In genomic region chr17:59513934-59514841, GRCh38 we compare ENCODE assay signal across 9 cellular contexts. TPM values are rescaled to one million over a fixed set of nuclear protein-coding genes. Genes with fewer than 3 reads are reported as not detected.
DNase-seq lines count a peak whose midpoint lies in the region; ATAC-seq, FAIRE-seq and TF ChIP-seq lines count a peak whose summit lies in the region.
"Had no signal": no experiment of that assay in that cellular context is flagged by ENCODE, and none has a peak within 500 bp of the region (broad histone marks: within the 10 kb centered on the region; RNA-seq: fewer than 3 reads in every experiment).

No MANE protein-coding gene starts in this region.

- FAIRE-seq in bronchial epithelial cell (lab: Jason Lieb, UNC) = no peak

- DNase-seq in H4 (ENCODE audit: low spot score) (peak; percentile 88), NCI-H345 treated with DMSO at 0.1 percent for 48 hours (lab: John Stamatoyannopoulos, UW; ENCODE audit: unreplicated experiment) (peak; percentile 96), bronchial epithelial cell (ENCODE audit: low read depth) (peak; percentile 56), lower lobe of right lung (peak; percentile 94), UCSD-AML1 (lab: John Stamatoyannopoulos, UW; ENCODE audit: unreplicated experiment) (no peak)
- no peak for DNase-seq in activated CD8-positive, alpha-beta memory T cell treated with anti-CD3 and anti-CD28 coated beads, Interleukin-2, amount 10 ng/mL, durations not matched to agents 7 days and 5 days

- H3K9me3 Mint-ChIP-seq in activated CD8-positive, alpha-beta memory T cell treated with anti-CD3 and anti-CD28 coated beads, Interleukin-2, amount 10 ng/mL, durations not matched to agents 7 days and 5 days (ENCODE audit: low read depth) = no peaks in the 10 kb centered on the region
- H3K9me3 Mint-ChIP-seq: activated naive CD4-positive, alpha-beta T cell treated with anti-CD3 and anti-CD28 coated beads, Interleukin-2, amount 50 U/mL, for 24 hours had no signal

- H3K4me3 ChIP-seq in bronchial epithelial cell (ENCODE audit: low read depth, low read length) = no peak overlapping the region
- no peak overlapping the region for H3K4me3 ChIP-seq in lower lobe of right lung

- intact Hi-C loops in lower lobe of right lung (cut with DNase I) = no loop called here

- no peak overlapping the region for H3K4me3 Mint-ChIP-seq in activated CD8-positive, alpha-beta memory T cell treated with anti-CD3 and anti-CD28 coated beads, Interleukin-2, amount 10 ng/mL, durations not matched to agents 7 days and 5 days
- H3K4me3 Mint-ChIP-seq: activated naive CD4-positive, alpha-beta T cell treated with anti-CD3 and anti-CD28 coated beads, Interleukin-2, amount 50 U/mL, for 24 hours had no signal

- peaks cover 20% of the 10 kb centered on the region for H3K4me1 ChIP-seq in lower lobe of right lung

- no peaks in the 10 kb centered on the region for H3K9me3 ChIP-seq in lower lobe of right lung

- no peaks in the 10 kb centered on the region for H3K4me1 Mint-ChIP-seq in activated CD8-positive, alpha-beta memory T cell treated with anti-CD3 and anti-CD28 coated beads, Interleukin-2, amount 10 ng/mL, durations not matched to agents 7 days and 5 days
- H3K4me1 Mint-ChIP-seq: activated naive CD4-positive, alpha-beta T cell treated with anti-CD3 and anti-CD28 coated beads, Interleukin-2, amount 50 U/mL, for 24 hours had no signal

- ATAC-seq in lower lobe of right lung (peak; percentile 89 to 91), GM18511 (IDR thresholded peaks at IDR 0.05; ENCODE audit: unreplicated experiment) (no peak), HG03354 (IDR thresholded peaks at IDR 0.05; ENCODE audit: poor library complexity, severe bottlenecking, unreplicated experiment) (no peak)
- no peak for ATAC-seq in activated CD8-positive, alpha-beta memory T cell treated with anti-CD3 and anti-CD28 coated beads, Interleukin-2, amount 10 ng/mL, durations not matched to agents 7 days and 5 days

- CTCF ChIA-PET in activated CD8-positive, alpha-beta memory T cell treated with anti-CD3 and anti-CD28 coated beads, Interleukin-2, amount 10 ng/mL, durations not matched to agents 7 days and 5 days (lab: Charles Lee) = interaction anchor here (1.4 kb wide), 1 partner anchor 16 kb away, joined by 3 read pairs; no protein-coding TSS in a partner anchor

- H3K36me3 Mint-ChIP-seq in activated CD8-positive, alpha-beta memory T cell treated with anti-CD3 and anti-CD28 coated beads, Interleukin-2, amount 10 ng/mL, durations not matched to agents 7 days and 5 days = no peaks in the 10 kb centered on the region
- H3K36me3 Mint-ChIP-seq: activated naive CD4-positive, alpha-beta T cell treated with anti-CD3 and anti-CD28 coated beads, Interleukin-2, amount 50 U/mL, for 24 hours had no signal

- no peaks in the 10 kb centered on the region for H3K36me3 ChIP-seq in bronchial epithelial cell (ENCODE audit: control insufficient read depth, insufficient read depth, low read length)
- H3K36me3 ChIP-seq in lower lobe of right lung = no peaks in the 10 kb centered on the region

- peaks cover 3% of the 10 kb centered on the region for H3K27me3 Mint-ChIP-seq in activated CD8-positive, alpha-beta memory T cell treated with anti-CD3 and anti-CD28 coated beads, Interleukin-2, amount 10 ng/mL, durations not matched to agents 7 days and 5 days
- H3K27me3 Mint-ChIP-seq: activated naive CD4-positive, alpha-beta T cell treated with anti-CD3 and anti-CD28 coated beads, Interleukin-2, amount 50 U/mL, for 24 hours had no signal

- H3K27ac ChIP-seq in lower lobe of right lung = peak overlapping the region; percentile 59

- no peaks in the 10 kb centered on the region for H3K27me3 ChIP-seq in bronchial epithelial cell (ENCODE audit: control insufficient read depth, insufficient read depth, low read length)
- H3K27me3 ChIP-seq in lower lobe of right lung (ENCODE audit: low read depth) = no peaks in the 10 kb centered on the region

- TF ChIP-seq CTCF in bronchial epithelial cell (IDR thresholded peaks at IDR 0.05; ENCODE audit: insufficient read depth, low read length, severe bottlenecking) (no peak), lower lobe of right lung (IDR thresholded peaks at IDR 0.05) (no peak)

- H3K27ac Mint-ChIP-seq in activated CD8-positive, alpha-beta memory T cell treated with anti-CD3 and anti-CD28 coated beads, Interleukin-2, amount 10 ng/mL, durations not matched to agents 7 days and 5 days = no peak overlapping the region
- H3K27ac Mint-ChIP-seq: activated naive CD4-positive, alpha-beta T cell treated with anti-CD3 and anti-CD28 coated beads, Interleukin-2, amount 50 U/mL, for 24 hours had no signal

RNA-seq across cellular contexts. Expression of gene DHX40, which starts 51.2 kb away (rescaled TPM):
- 72.0 and 75.0 TPM in 2 replicates for total RNA-seq in H4 (2014; rRNA removed; shearing (Covaris generic))
- total RNA-seq in bronchial epithelial cell = 29.3 and 37.6 TPM in 2 replicates
- 32.3 TPM for total RNA-seq in lower lobe of right lung
- 10 to 100 TPM; 17.1 to 18.0 TPM for total RNA-seq in activated CD8-positive, alpha-beta memory T cell treated with anti-CD3 and anti-CD28 coated beads, Interleukin-2, amount 10 ng/mL, durations not matched to agents 7 days and 5 days

Comparison
In these comparisons a context has a peak if more than half of its experiments do, and no peak if none do; other contexts are left out.
1. DNase-seq: peak in H4 (single experiment), NCI-H345 treated with DMSO at 0.1 percent for 48 hours (single experiment), bronchial epithelial cell (single experiment) and lower lobe of right lung (single experiment); none in UCSD-AML1 (single experiment) and activated CD8-positive, alpha-beta memory T cell treated with anti-CD3 and anti-CD28 coated beads, Interleukin-2, amount 10 ng/mL, durations not matched to agents 7 days and 5 days (single experiment).
2. ATAC-seq: peak in lower lobe of right lung (2 of 2); none in GM18511 (single experiment), activated CD8-positive, alpha-beta memory T cell treated with anti-CD3 and anti-CD28 coated beads, Interleukin-2, amount 10 ng/mL, durations not matched to agents 7 days and 5 days (single experiment) and HG03354 (single experiment).